ENCODE assay signal across 16 cellular contexts in the genomic region with DNA sequence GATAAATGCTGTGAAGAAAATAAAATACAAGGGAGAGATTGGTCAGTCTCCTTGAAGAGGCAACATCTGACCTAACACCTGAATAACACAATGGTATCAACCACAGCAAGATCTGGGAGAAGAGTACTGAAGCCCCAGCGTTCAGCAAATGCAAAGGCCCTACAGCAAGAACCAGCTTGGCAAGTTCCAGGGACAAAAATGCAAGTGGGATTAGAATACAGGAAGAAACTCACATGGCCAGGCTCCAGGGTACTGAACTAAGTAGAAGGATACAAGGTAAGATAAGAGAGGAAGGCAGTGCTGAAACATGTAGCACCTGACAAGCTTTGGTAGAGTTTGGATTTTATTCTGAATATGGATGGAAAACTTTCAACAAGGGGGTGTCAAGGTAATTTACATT. TPM values are rescaled to one million over a fixed set of nuclear protein-coding genes. Genes with fewer than 3 reads are reported as not detected.
DNase-seq lines count a peak whose midpoint lies in the region; ATAC-seq, FAIRE-seq and TF ChIP-seq lines count a peak whose summit lies in the region.
"Had no signal": no experiment of that assay in that cellular context is flagged by ENCODE, and none has a peak within 500 bp of the region (broad histone marks: within the 10 kb centered on the region; RNA-seq: fewer than 3 reads in every experiment).

No MANE protein-coding gene starts in this region.

- POLR2A ChIA-PET in CD8-positive, alpha-beta T cell (lab: Charles Lee) = interaction anchor here (1.1 kb wide), 1 partner anchor 10 kb away, joined by 4 read pairs; no protein-coding TSS in a partner anchor
- POLR2A ChIA-PET in T-cell (lab: Charles Lee) (no interaction called here), HepG2 (lab: Yijun Ruan, JAX) (no interaction called here)

- 50 to 88% methylated on average over 1 of the region's 1 CpG for WGBS in gastroesophageal sphincter (ENCODE audit: low coverage in 1 of 2), 2 donors
- 100% methylated on average over 1 of the region's 1 CpG for WGBS in HepG2 (ENCODE audit: low lambda C conversion rate)

- no peaks in the 10 kb centered on the region for H3K27me3 ChIP-seq in CD8-positive, alpha-beta T cell (ENCODE audit: insufficient read depth, low read length)
- H3K27me3 ChIP-seq in gastroesophageal sphincter (no peaks in the 10 kb centered on the region), osteoblast (ENCODE audit: insufficient read depth, low read length) (no peaks in the 10 kb centered on the region), HepG2 (ENCODE audit: control insufficient read depth in 1 of 2, insufficient read depth in 2 of 2, low read length in 2 of 2) (no peaks in the 10 kb centered on the region; a peak in 1 of 5 replicates)
- H3K27me3 ChIP-seq: BE2C, heart left ventricle had no signal

- H3K4me3 ChIP-seq in CD8-positive, alpha-beta T cell (ENCODE audit: low read depth, low read length) = no peak overlapping the region
- H3K4me3 ChIP-seq in gastroesophageal sphincter (no peak overlapping the region), osteoblast (ENCODE audit: insufficient read depth, low read length) (no peak overlapping the region), HepG2 (replicated peaks in 1 of 3; ENCODE audit: insufficient read depth in 1 of 3, low read depth in 2 of 3, low read length in 3 of 3) (no peak overlapping the region)

- TF ChIP-seq EP300 in gastroesophageal sphincter (IDR thresholded peaks at IDR 0.05) = no peak
- TF ChIP-seq EP300 in HepG2 (IDR thresholded peaks at IDR 0.05; ENCODE audit: low read depth in 2 of 2, low read length in 2 of 2) = no peak
- no peak for TF ChIP-seq EP300 in HepG2 (CRISPR knock-in tag; IDR thresholded peaks at IDR 0.05; ENCODE audit: borderline replicate concordance)

- CTCF ChIA-PET in CD8-positive, alpha-beta T cell (lab: Charles Lee) = no interaction called here
- CTCF ChIA-PET in T-cell (lab: Charles Lee) (interaction anchor here (0.6 kb wide), 2 partner anchors 60 to 163 kb away, joined by 6 to 12 read pairs; no protein-coding TSS in a partner anchor), HepG2 (lab: Yijun Ruan, JAX; ENCODE audit: low intra/inter-chr PET ratio, low total read pairs) (no interaction called here)

- H3K4me2 ChIP-seq in osteoblast (ENCODE audit: insufficient read depth, low read length) (peak overlapping the region; percentile 93), HepG2 (ENCODE audit: low read depth, low read length) (no peak overlapping the region)

- TF ChIP-seq CTCF in CD8-positive, alpha-beta T cell (IDR thresholded peaks at IDR 0.05) = no peak
- TF ChIP-seq CTCF in gastroesophageal sphincter (IDR thresholded peaks at IDR 0.05) = no peak
- no peak for TF ChIP-seq CTCF in osteoblast (IDR thresholded peaks at IDR 0.05; ENCODE audit: extremely low read depth, low read depth, low read length)
- TF ChIP-seq CTCF in HepG2 (CRISPR knock-in tag; IDR thresholded peaks at IDR 0.05) = no peak

- no peak for FAIRE-seq in HepG2 (lab: Jason Lieb, UNC)

- H3K27ac ChIP-seq in CD8-positive, alpha-beta T cell (ENCODE audit: low read depth, low read length) = no peak overlapping the region
- peak overlapping the region in 3 of 4 donors; percentile 38 to 100 (median 99) for H3K27ac ChIP-seq in gastroesophageal sphincter
- H3K27ac ChIP-seq in osteoblast (ENCODE audit: low read depth, low read length) = no peak overlapping the region
- H3K27ac ChIP-seq in HepG2 (ENCODE audit: extremely low read length, insufficient read depth, low read length) = no peak overlapping the region

- H3K27me3 Mint-ChIP-seq in CD8-positive, alpha-beta T cell (ENCODE audit: low read depth) = no peaks in the 10 kb centered on the region
- no peaks in the 10 kb centered on the region for H3K27me3 Mint-ChIP-seq in T-cell
- peaks cover 6% of the 10 kb centered on the region for H3K27me3 Mint-ChIP-seq in activated T-cell treated with anti-CD3 and anti-CD28 coated beads, Interleukin-2, amount 50 U/mL, for 72 hours (ENCODE audit: low read depth)

- no peak for DNase-seq in CD8-positive, alpha-beta T cell
- DNase-seq in T-cell = no peak
- DNase-seq in osteoblast (ENCODE audit: insufficient read length, low spot score, missing footprints) = no peak
- DNase-seq in activated T-cell treated with anti-CD3 and anti-CD28 coated beads, Interleukin-2, amount 50 U/mL, for 72 hours = no peak
- DNase-seq in HepG2 (ENCODE audit: low spot score) = no peak
- DNase-seq in NCI-H146 treated with DMSO at 0.1 percent for 48 hours (lab: John Stamatoyannopoulos, UW; ENCODE audit: unreplicated experiment) = no peak
- DNase-seq: activated CD4-positive, CD25-positive, alpha-beta regulatory T cell treated with anti-CD3 and anti-CD28 coated beads, Interleukin-2, amount 50 U/mL, for 72 hours; activated effector memory CD4-positive, alpha-beta T cell treated with anti-CD3 and anti-CD28 coated beads, Interleukin-2, amount 50 U/mL, for 16 hours; BE2C; cortex of kidney; heart left ventricle; NCI-H446 treated with DMSO at 0.1 percent for 48 hours; Right ventricle myocardium superior; stimulated activated naive CD4-positive, alpha-beta T cell had no signal

- peaks cover 17% of the 10 kb centered on the region for H3K4me1 ChIP-seq in CD8-positive, alpha-beta T cell (ENCODE audit: insufficient read depth, low read length)
- peaks cover 0 to 49% (median 5%) of the 10 kb centered on the region in 3 donors for H3K4me1 ChIP-seq in gastroesophageal sphincter
- peaks cover 22% of the 10 kb centered on the region for H3K4me1 ChIP-seq in osteoblast (ENCODE audit: insufficient read depth, low read length)
- peaks cover 27% of the 10 kb centered on the region for H3K4me1 ChIP-seq in HepG2 (ENCODE audit: insufficient read depth, low read length)
- H3K4me1 ChIP-seq: BE2C had no signal

- no peaks in the 10 kb centered on the region for H3K9me3 ChIP-seq in CD8-positive, alpha-beta T cell (ENCODE audit: low read length)
- H3K9me3 ChIP-seq in gastroesophageal sphincter = no peaks in the 10 kb centered on the region
- no peaks in the 10 kb centered on the region for H3K9me3 ChIP-seq in osteoblast (ENCODE audit: low read depth, low read length)
- no peaks in the 10 kb centered on the region for H3K9me3 ChIP-seq in HepG2 (ENCODE audit: low read length)
- H3K9me3 ChIP-seq: BE2C, heart left ventricle had no signal

- H3K36me3 ChIP-seq in CD8-positive, alpha-beta T cell (ENCODE audit: insufficient read depth, low read length) = no peaks in the 10 kb centered on the region
- H3K36me3 ChIP-seq in gastroesophageal sphincter = no peaks in the 10 kb centered on the region
- H3K36me3 ChIP-seq in osteoblast (ENCODE audit: insufficient read depth, low read length) = peaks cover 11% of the 10 kb centered on the region
- peaks cover 0 to 1% of the 10 kb centered on the region in 2 experiments; a peak in 1 of 5 replicates for H3K36me3 ChIP-seq in HepG2 (replicated peaks in 1 of 2; ENCODE audit: control insufficient read depth in 1 of 2, insufficient read depth in 2 of 2, low read length in 2 of 2)
- H3K36me3 ChIP-seq: BE2C had no signal

- H3K9me3 Mint-ChIP-seq in CD8-positive, alpha-beta T cell = no peaks in the 10 kb centered on the region
- H3K9me3 Mint-ChIP-seq in T-cell = no peaks in the 10 kb centered on the region
- H3K9me3 Mint-ChIP-seq in activated T-cell treated with anti-CD3 and anti-CD28 coated beads, Interleukin-2, amount 50 U/mL, for 72 hours = no peaks in the 10 kb centered on the region

- H3K27ac Mint-ChIP-seq in CD8-positive, alpha-beta T cell = peak overlapping the region; percentile 86
- H3K27ac Mint-ChIP-seq in T-cell = peak overlapping the region; percentile 76 to 95
- no peak overlapping the region for H3K27ac Mint-ChIP-seq in activated T-cell treated with anti-CD3 and anti-CD28 coated beads, Interleukin-2, amount 50 U/mL, for 72 hours

- H3K79me2 ChIP-seq in osteoblast (ENCODE audit: insufficient read depth, low read length) = peaks cover 77% of the 10 kb centered on the region
- H3K79me2 ChIP-seq in HepG2 (ENCODE audit: insufficient read depth, low read length) = peaks cover 24% of the 10 kb centered on the region

- H3K9ac ChIP-seq in HepG2 (ENCODE audit: insufficient read depth, low read depth, low read length) = no peak overlapping the region

- in situ Hi-C loops in HepG2 (cut with HindIII; ENCODE audit: extremely low pct_ligation_motif_present, low pct_unique_long_range_greater_than_20kb) = loop anchor here (5.0 kb wide), 1 partner anchor 108 kb away; the partner anchor contains the start of gene UGDH

- H3K4me1 Mint-ChIP-seq in CD8-positive, alpha-beta T cell (ENCODE audit: low read depth) = peaks cover 43% of the 10 kb centered on the region
- H3K4me1 Mint-ChIP-seq in T-cell = peaks cover 38 to 43% (median 43%) of the 10 kb centered on the region in 3 donors
- H3K4me1 Mint-ChIP-seq in activated T-cell treated with anti-CD3 and anti-CD28 coated beads, Interleukin-2, amount 50 U/mL, for 72 hours (ENCODE audit: low read depth) = peaks cover 26% of the 10 kb centered on the region

- ATAC-seq in CD8-positive, alpha-beta T cell = no peak
- no peak for ATAC-seq in T-cell (replicated peaks in 1 of 4)
- no peak for ATAC-seq in gastroesophageal sphincter
- ATAC-seq in GM19023 (IDR thresholded peaks at IDR 0.05; ENCODE audit: unreplicated experiment) = no peak
- ATAC-seq in activated T-cell treated with anti-CD3 and anti-CD28 coated beads, Interleukin-2, amount 50 U/mL, for 72 hours (replicated peaks in 1 of 2) = no peak
- ATAC-seq in HepG2 = no peak
- ATAC-seq: heart left ventricle had no signal

- no peak overlapping the region for H3K4me3 Mint-ChIP-seq in CD8-positive, alpha-beta T cell
- no peak overlapping the region for H3K4me3 Mint-ChIP-seq in T-cell
- no peak overlapping the region for H3K4me3 Mint-ChIP-seq in activated T-cell treated with anti-CD3 and anti-CD28 coated beads, Interleukin-2, amount 50 U/mL, for 72 hours

- TF ChIP-seq RAD21 in HepG2 (CRISPR knock-in tag; IDR thresholded peaks at IDR 0.05) = no peak

- H2AFZ ChIP-seq in osteoblast (ENCODE audit: low read length) (no peak overlapping the region), HepG2 (ENCODE audit: low read length) (no peak overlapping the region)

- H4K20me1 ChIP-seq in osteoblast (ENCODE audit: insufficient read depth, low read length) (peaks cover 4% of the 10 kb centered on the region), HepG2 (ENCODE audit: insufficient read depth, low read length) (no peaks in the 10 kb centered on the region)

- intact Hi-C loops in CD8-positive, alpha-beta T cell (cut with DNase I, micrococcal nuclease) = loop anchor here (5.0 to 10.0 kb wide), 3 partner anchors 270 to 453 kb away; partner anchors contain the start of genes PDS5A (in 1 of the 2), RFC1 (in 1 of the 2) and WDR19 (in 1 of the 2)
- intact Hi-C loops in HepG2 (cut with micrococcal nuclease; ENCODE audit: unreplicated experiment) = loop anchor here (10.0 kb wide), 1 partner anchor 170 kb away; no protein-coding TSS in a partner anchor

- no TSS peak for BruUV-seq in HepG2 (replicated peaks; lab: Mats Ljungman, UMichigan)

- TF ChIP-seq POLR2A in gastroesophageal sphincter (IDR thresholded peaks at IDR 0.05) (no peak), HepG2 (IDR thresholded peaks at IDR 0.05; ENCODE audit: insufficient read depth in 1 of 2, low read depth in 2 of 2, low read length in 2 of 2) (no peak)

- H3K36me3 Mint-ChIP-seq in CD8-positive, alpha-beta T cell = peaks cover 7% of the 10 kb centered on the region
- no peaks in the 10 kb centered on the region for H3K36me3 Mint-ChIP-seq in T-cell
- no peaks in the 10 kb centered on the region for H3K36me3 Mint-ChIP-seq in activated T-cell treated with anti-CD3 and anti-CD28 coated beads, Interleukin-2, amount 50 U/mL, for 72 hours (ENCODE audit: insufficient read depth in 2 of 2)

RNA-seq across cellular contexts. Expression of gene SMIM14, which starts 3.6 kb away (rescaled TPM):
- total RNA-seq in CD8-positive, alpha-beta T cell = 1 to 10 TPM; 1.4 TPM
- total RNA-seq in T-cell (10 to 100 TPM in 3 of 5 donors, 1 to 10 TPM in 2; 4.8 to 17.2 (median 15.5) TPM), gastroesophageal sphincter (10 to 100 TPM; 32.9 to 70.4 (median 41.3) TPM), osteoblast (61.5 and 68.7 TPM in 2 replicates), HepG2 (2016; rRNA removed; fragmentation: Illumina TruSeq; extraction: Trizol) (16.3 and 26.2 TPM in 2 replicates)
- total RNA-seq in activated T-cell treated with anti-CD3 and anti-CD28 coated beads, Interleukin-2, amount 50 U/mL, for 72 hours = 1 to 10 TPM; 4.4 to 8.6 TPM
- total RNA-seq in HepG2 (2016; cell fraction: cytosol; rRNA removed; fragmentation: Illumina TruSeq; extraction: Trizol; ENCODE audit: low read depth) = 2.3 and 3.0 TPM in 2 replicates
- 16.9 and 24.5 TPM in 2 replicates for total RNA-seq in HepG2 (2016; cell fraction: insoluble cytoplasmic fraction; rRNA removed; fragmentation: Illumina TruSeq; extraction: Trizol)
- 7.0 and 8.1 TPM in 2 replicates for total RNA-seq in HepG2 (2016; cell fraction: membrane; rRNA removed; fragmentation: Illumina TruSeq; extraction: Trizol)
- total RNA-seq in HepG2 (2016; cell fraction: nucleus; rRNA removed; fragmentation: Illumina TruSeq; extraction: Trizol) = 4.2 and 6.0 TPM in 2 replicates
- polyA plus RNA-seq in HepG2 (2011; rRNA removed) = 20.1 and 28.1 TPM in 2 replicates
- polyA plus RNA-seq in HepG2 (2011; cell fraction: cytosol; rRNA removed) = 12.9 and 16.5 TPM in 2 replicates
- 3.0 and 7.6 TPM in 2 replicates for polyA plus RNA-seq in HepG2 (2011; cell fraction: nucleus; rRNA removed)
- polyA plus RNA-seq in HepG2 (2012) = 16.0 and 17.5 TPM in 2 replicates
- 3.3 and 4.9 TPM in 2 replicates for polyA plus RNA-seq in HepG2 (2016; cell fraction: cytosol; fragmentation: Illumina TruSeq; extraction: Trizol; ENCODE audit: low read depth)
- 22.5 and 24.5 TPM in 2 replicates for polyA plus RNA-seq in HepG2 (2016; cell fraction: insoluble cytoplasmic fraction; fragmentation: Illumina TruSeq; extraction: Trizol; ENCODE audit: low read depth)
- polyA plus RNA-seq in HepG2 (2016; cell fraction: membrane; fragmentation: Illumina TruSeq; extraction: Trizol; ENCODE audit: low read depth) = 7.2 and 7.6 TPM in 2 replicates
- polyA plus RNA-seq in HepG2 (2016; cell fraction: nucleus; fragmentation: Illumina TruSeq; extraction: Trizol; ENCODE audit: insufficient read depth, low read depth) = 12.5 and 14.8 TPM in 2 replicates
- 5.9 and 20.5 TPM in 2 replicates for polyA minus RNA-seq in HepG2 (2011; rRNA and poly(A)+ RNA removed; ENCODE audit: low replicate concordance)
- polyA minus RNA-seq in HepG2 (2011; cell fraction: cytosol; rRNA and poly(A)+ RNA removed) = 18.6 and 21.3 TPM in 2 replicates
- polyA minus RNA-seq in HepG2 (2011; cell fraction: nucleus; rRNA and poly(A)+ RNA removed) = 4.4 and 6.1 TPM in 2 replicates

Comparison
In these comparisons a context has a peak if more than half of its experiments do, and no peak if none do; other contexts are left out.
1. H3K27ac ChIP-seq: peak in gastroesophageal sphincter (3 of 4); none in CD8-positive, alpha-beta T cell (single experiment), osteoblast (single experiment) and HepG2 (single experiment).
2. CTCF ChIA-PET loops: an anchor here in T-cell (0.6 kb wide); none called in CD8-positive, alpha-beta T cell and HepG2.